15 cellular contexts compared by ENCODE assay signal in genomic region chr10:133226251-133226808, GRCh38. TPM values are rescaled to one million over a fixed set of nuclear protein-coding genes. Genes with fewer than 3 reads are reported as not detected.
DNase-seq lines count a peak whose midpoint lies in the region; ATAC-seq and TF ChIP-seq lines count a peak whose summit lies in the region.
"Had no signal": no experiment of that assay in that cellular context is flagged by ENCODE, and none has a peak within 500 bp of the region (broad histone marks: within the 10 kb centered on the region; RNA-seq: fewer than 3 reads in every experiment).

No MANE protein-coding gene starts in this region.

- peaks cover 32% of the 10 kb centered on the region for H3K27me3 Mint-ChIP-seq in activated CD8-positive, alpha-beta memory T cell treated with anti-CD3 and anti-CD28 coated beads, Interleukin-2, amount 10 ng/mL, durations not matched to agents 7 days and 5 days
- peaks cover 46% of the 10 kb centered on the region for H3K27me3 Mint-ChIP-seq in brain
- peaks cover 48 to 73% of the 10 kb centered on the region in 2 donors for H3K27me3 Mint-ChIP-seq in stimulated activated naive B cell treated with anti-CD40 and anti-IgM and Interleukin-4, amounts not matched to agents 10 μg/mL and 1 μg/mL and 100 μg/mL, for 72 hours

- 42 to 47% methylated on average over 30 of the region's 30 CpGs for WGBS in lower leg skin, 2 donors

- no peak for TF ChIP-seq CTCF in brain (conservative IDR thresholded peaks at IDR 0.05)
- no peak for TF ChIP-seq CTCF in lower leg skin (IDR thresholded peaks at IDR 0.05)

- peak; percentile 55 for ATAC-seq in activated CD8-positive, alpha-beta memory T cell treated with anti-CD3 and anti-CD28 coated beads, Interleukin-2, amount 10 ng/mL, durations not matched to agents 7 days and 5 days
- peak; percentile 48 to 59 for ATAC-seq in stimulated activated naive B cell treated with anti-CD40 and anti-IgM and Interleukin-4, amounts not matched to agents 10 μg/mL and 1 μg/mL and 100 μg/mL, for 72 hours (replicated peaks)
- ATAC-seq: gastrocnemius medialis, pancreas had no signal

- peak overlapping the region; percentile 58 for H3K4me3 Mint-ChIP-seq in activated CD8-positive, alpha-beta memory T cell treated with anti-CD3 and anti-CD28 coated beads, Interleukin-2, amount 10 ng/mL, durations not matched to agents 7 days and 5 days
- H3K4me3 Mint-ChIP-seq in brain = no peak overlapping the region
- H3K4me3 Mint-ChIP-seq in stimulated activated naive B cell treated with anti-CD40 and anti-IgM and Interleukin-4, amounts not matched to agents 10 μg/mL and 1 μg/mL and 100 μg/mL, for 72 hours = peak overlapping the region in 1 of 2 donors; percentile 59

- peak; percentile 60 for DNase-seq in activated CD8-positive, alpha-beta memory T cell treated with anti-CD3 and anti-CD28 coated beads, Interleukin-2, amount 10 ng/mL, durations not matched to agents 7 days and 5 days
- no peak for DNase-seq in activated CD8-positive, alpha-beta memory T cell treated with anti-CD3 and anti-CD28 coated beads for 24 hours
- peak; percentile 22 for DNase-seq in NCI-H526 treated with DMSO at 0.1 percent for 48 hours (lab: John Stamatoyannopoulos, UW)
- DNase-seq in stimulated activated naive B cell treated with anti-CD40 and anti-IgM and Interleukin-4, amounts not matched to agents 10 μg/mL and 1 μg/mL and 100 μg/mL, for 72 hours = no peak
- no peak for DNase-seq in Ammon's horn (ENCODE audit: low spot score)
- no peak for DNase-seq in lower leg skin (ENCODE audit: low spot score in 2 of 2)
- no peak for DNase-seq in COLO829 (ENCODE audit: low spot score)
- DNase-seq: activated effector memory CD4-positive, alpha-beta T cell treated with anti-CD3 and anti-CD28 coated beads, Interleukin-2, amount 50 U/mL, for 16 hours; gastrocnemius medialis; NCI-H2171 treated with DMSO at 0.1 percent for 48 hours; pancreas; tibial artery had no signal

- no peaks in the 10 kb centered on the region for H3K36me3 Mint-ChIP-seq in activated CD8-positive, alpha-beta memory T cell treated with anti-CD3 and anti-CD28 coated beads, Interleukin-2, amount 10 ng/mL, durations not matched to agents 7 days and 5 days
- no peaks in the 10 kb centered on the region for H3K36me3 Mint-ChIP-seq in brain
- peaks cover 3% of the 10 kb centered on the region in 2 donors for H3K36me3 Mint-ChIP-seq in stimulated activated naive B cell treated with anti-CD40 and anti-IgM and Interleukin-4, amounts not matched to agents 10 μg/mL and 1 μg/mL and 100 μg/mL, for 72 hours

- CTCF ChIA-PET in activated CD8-positive, alpha-beta memory T cell treated with anti-CD3 and anti-CD28 coated beads, Interleukin-2, amount 10 ng/mL, durations not matched to agents 7 days and 5 days (lab: Charles Lee) = interaction anchor here (0.6 to 3.0 kb wide), 5 partner anchors 31 to 89 kb away, joined by 3 to 17 read pairs (median 6); no protein-coding TSS in a partner anchor

- H3K27ac Mint-ChIP-seq in activated CD8-positive, alpha-beta memory T cell treated with anti-CD3 and anti-CD28 coated beads, Interleukin-2, amount 10 ng/mL, durations not matched to agents 7 days and 5 days = peak overlapping the region; percentile 79
- H3K27ac Mint-ChIP-seq in brain = peak overlapping the region in 3 of 5 experiments; percentile 27 to 62 (median 49)
- H3K27ac Mint-ChIP-seq in stimulated activated naive B cell treated with anti-CD40 and anti-IgM and Interleukin-4, amounts not matched to agents 10 μg/mL and 1 μg/mL and 100 μg/mL, for 72 hours = no peak overlapping the region

- no peaks in the 10 kb centered on the region for H3K9me3 Mint-ChIP-seq in activated CD8-positive, alpha-beta memory T cell treated with anti-CD3 and anti-CD28 coated beads, Interleukin-2, amount 10 ng/mL, durations not matched to agents 7 days and 5 days (ENCODE audit: low read depth)
- peaks cover 0 to 3% (median 2%) of the 10 kb centered on the region in 5 experiments for H3K9me3 Mint-ChIP-seq in brain
- no peaks in the 10 kb centered on the region for H3K9me3 Mint-ChIP-seq in stimulated activated naive B cell treated with anti-CD40 and anti-IgM and Interleukin-4, amounts not matched to agents 10 μg/mL and 1 μg/mL and 100 μg/mL, for 72 hours

- H3K4me3 ChIP-seq in lower leg skin (ENCODE audit: low read depth, poor library complexity, severe bottlenecking) = no peak overlapping the region
- H3K4me3 ChIP-seq: gastrocnemius medialis, pancreas, tibial artery had no signal

- peaks cover 26% of the 10 kb centered on the region for H3K4me1 Mint-ChIP-seq in activated CD8-positive, alpha-beta memory T cell treated with anti-CD3 and anti-CD28 coated beads, Interleukin-2, amount 10 ng/mL, durations not matched to agents 7 days and 5 days
- H3K4me1 Mint-ChIP-seq in brain = peaks cover 22% of the 10 kb centered on the region
- peaks cover 24 to 30% of the 10 kb centered on the region in 2 donors for H3K4me1 Mint-ChIP-seq in stimulated activated naive B cell treated with anti-CD40 and anti-IgM and Interleukin-4, amounts not matched to agents 10 μg/mL and 1 μg/mL and 100 μg/mL, for 72 hours

- intact Hi-C loops in lower leg skin (cut with DNase I; ENCODE audit: low total_unique reads) = no loop called here

- TF ChIP-seq POLR2A in lower leg skin (IDR thresholded peaks at IDR 0.05) = no peak

RNA-seq across cellular contexts. Expression of gene UTF1, which starts 3.7 kb away (rescaled TPM):
- not detected for total RNA-seq in activated CD8-positive, alpha-beta memory T cell treated with anti-CD3 and anti-CD28 coated beads, Interleukin-2, amount 10 ng/mL, durations not matched to agents 7 days and 5 days
- polyA plus RNA-seq in brain (ENCODE audit: insufficient read depth, low read depth, low replicate concordance) = not detected
- not detected for total RNA-seq in lower leg skin
- total RNA-seq: cardiac septum, gastrocnemius medialis, pancreas had no signal
- polyA plus RNA-seq: AG04450, pancreas had no signal

RNA-seq across cellular contexts. Expression of gene VENTX, which starts 11.3 kb away (rescaled TPM):
- total RNA-seq in activated CD8-positive, alpha-beta memory T cell treated with anti-CD3 and anti-CD28 coated beads, Interleukin-2, amount 10 ng/mL, durations not matched to agents 7 days and 5 days = under 1 TPM in 1 of 2 experiments, not detected in 1; 0.12 TPM
- not detected for polyA plus RNA-seq in brain (ENCODE audit: insufficient read depth, low read depth, low replicate concordance)
- total RNA-seq in lower leg skin = under 1 TPM in 2 of 4 donors, not detected in 2; 0.42 to 0.65 TPM
- polyA plus RNA-seq: AG04450 had no signal

RNA-seq across cellular contexts. Expression of gene ADAM8, which starts 50.3 kb away (rescaled TPM):
- 100 to 1,000 TPM; 142 to 173 TPM for total RNA-seq in activated CD8-positive, alpha-beta memory T cell treated with anti-CD3 and anti-CD28 coated beads, Interleukin-2, amount 10 ng/mL, durations not matched to agents 7 days and 5 days
- polyA plus RNA-seq in brain (ENCODE audit: insufficient read depth, low read depth, low replicate concordance) = 0.15 TPM
- total RNA-seq in lower leg skin = 1 to 10 TPM; 3.3 to 5.9 (median 4.6) TPM

Comparison
In these comparisons a context has a peak if more than half of its experiments do, and no peak if none do; other contexts are left out.
1. DNase-seq: peak in activated CD8-positive, alpha-beta memory T cell treated with anti-CD3 and anti-CD28 coated beads, Interleukin-2, amount 10 ng/mL, durations not matched to agents 7 days and 5 days (single experiment) and NCI-H526 treated with DMSO at 0.1 percent for 48 hours (single experiment); none in activated CD8-positive, alpha-beta memory T cell treated with anti-CD3 and anti-CD28 coated beads for 24 hours (single experiment), stimulated activated naive B cell treated with anti-CD40 and anti-IgM and Interleukin-4, amounts not matched to agents 10 μg/mL and 1 μg/mL and 100 μg/mL, for 72 hours (single experiment), Ammon's horn (single experiment), lower leg skin (0 of 2) and COLO829 (single experiment).
2. RNA of gene ADAM8, which starts 50.3 kb away (total RNA-seq): 142 to 173 TPM in activated CD8-positive, alpha-beta memory T cell treated with anti-CD3 and anti-CD28 coated beads, Interleukin-2, amount 10 ng/mL, durations not matched to agents 7 days and 5 days; 3.3 to 5.9 TPM in lower leg skin; every median in the first group is over 10 times any median in the second.